6 cellular contexts compared by ENCODE assay signal in genomic region chr19:43984687-43985000, GRCh38. TPM values are rescaled to one million over a fixed set of nuclear protein-coding genes. Genes with fewer than 3 reads are reported as not detected.
DNase-seq lines count a peak whose midpoint lies in the region; ATAC-seq and TF ChIP-seq lines count a peak whose summit lies in the region.

No MANE protein-coding gene starts in this region.

- H3K27ac ChIP-seq in neutrophil: no peak overlapping the region

- no peaks in the 10 kb centered on the region for H3K9me3 ChIP-seq in neutrophil

- no peaks in the 10 kb centered on the region for H3K27me3 ChIP-seq in neutrophil

- no peak for ATAC-seq in GM19395 (IDR thresholded peaks at IDR 0.05; ENCODE audit: unreplicated experiment)

- TF ChIP-seq CTCF in cardiac fibroblast (IDR thresholded peaks at IDR 0.05; ENCODE audit: low read depth, low read length) (no peak), neutrophil (IDR thresholded peaks at IDR 0.05) (no peak)

- H3K4me1 ChIP-seq in neutrophil (ENCODE audit: control insufficient read depth in 1 of 2, insufficient read depth in 1 of 2, low read depth in 1 of 2, low read length in 1 of 2): peaks cover 5 to 7% of the 10 kb centered on the region in 2 experiments

- peaks cover 3% of the 10 kb centered on the region for H3K36me3 ChIP-seq in neutrophil

- peak; percentile 50 for DNase-seq in NCI-H82 (lab: John Stamatoyannopoulos, UW)
- no peak for DNase-seq in NCI-H82 treated with DMSO at 0.1 percent for 48 hours (lab: John Stamatoyannopoulos, UW; ENCODE audit: unreplicated experiment)
- DNase-seq in cardiac fibroblast (ENCODE audit: low read depth in 2 of 2): no peak
- no peak for DNase-seq in ureter (ENCODE audit: low spot score)

- H3K4me3 ChIP-seq in cardiac fibroblast (replicated peaks in 1 of 2; ENCODE audit: low read depth in 2 of 2, low read length in 2 of 2) (peak overlapping the region; percentile 74 to 89), neutrophil (ENCODE audit: low read depth in 1 of 2, low read length in 1 of 2) (peak overlapping the region; percentile 73 to 81)

RNA-seq across cellular contexts. Expression of gene ZNF155, which starts 0.7 kb away (rescaled TPM):
- total RNA-seq in ureter: 9.1 TPM

RNA-seq across cellular contexts. Expression of gene ZNF230, which starts 18.1 kb away (rescaled TPM):
- total RNA-seq in ureter: 8.8 TPM

RNA-seq across cellular contexts. Expression of gene ZNF221, which starts 33.6 kb away (rescaled TPM):
- 6.8 TPM for total RNA-seq in ureter

RNA-seq across cellular contexts. Expression of gene ZNF222, which starts 40.5 kb away (rescaled TPM):
- total RNA-seq in ureter: 4.9 TPM

RNA-seq across cellular contexts. Expression of gene ZNF45, which starts 49.6 kb away (rescaled TPM):
- 15.9 TPM for total RNA-seq in ureter
